Comparison of ENCODE assay signal across 8 cellular contexts in the genomic region with DNA sequence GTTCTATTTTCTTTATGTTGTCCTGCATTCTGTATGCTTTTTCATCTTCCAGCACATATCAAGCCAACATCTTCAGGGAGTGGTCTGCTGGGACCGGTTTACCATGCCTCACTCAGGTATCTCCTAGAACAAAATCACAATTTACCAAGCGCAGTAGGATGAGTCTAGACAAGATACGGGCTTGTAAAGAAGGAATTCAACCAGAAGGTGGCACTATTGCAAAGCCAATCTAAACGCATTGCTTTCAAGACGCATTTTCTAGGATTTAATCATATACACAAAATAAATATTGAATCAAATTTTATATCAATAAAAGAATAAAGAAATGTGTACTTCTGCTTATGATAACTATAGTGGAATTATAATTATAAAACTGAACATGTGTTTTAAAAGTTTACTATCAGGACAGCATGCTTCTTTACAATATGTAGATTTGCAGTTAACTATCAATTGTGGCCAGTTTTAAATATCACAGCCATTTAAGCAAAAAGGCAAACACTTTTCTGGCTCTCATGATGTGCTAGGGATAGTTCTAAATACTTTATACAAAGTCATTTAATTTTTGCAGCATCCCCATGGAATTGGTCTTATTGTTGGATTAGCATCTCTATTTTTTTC. TPM values are rescaled to one million over a fixed set of nuclear protein-coding genes. Genes with fewer than 3 reads are reported as not detected.
DNase-seq lines count a peak whose midpoint lies in the region; ATAC-seq lines count a peak whose summit lies in the region.

No MANE protein-coding gene starts in this region.

- no peaks in the 10 kb centered on the region for H3K9me3 Mint-ChIP-seq in stimulated activated naive B cell treated with anti-CD40 and anti-IgM and Interleukin-4, amounts not matched to agents 10 μg/mL and 1 μg/mL and 100 μg/mL, for 72 hours

- peaks cover 4 to 15% of the 10 kb centered on the region in 2 donors for H3K27me3 Mint-ChIP-seq in stimulated activated naive B cell treated with anti-CD40 and anti-IgM and Interleukin-4, amounts not matched to agents 10 μg/mL and 1 μg/mL and 100 μg/mL, for 72 hours

- H3K4me3 Mint-ChIP-seq in stimulated activated naive B cell treated with anti-CD40 and anti-IgM and Interleukin-4, amounts not matched to agents 10 μg/mL and 1 μg/mL and 100 μg/mL, for 72 hours: no peak overlapping the region

- no peak overlapping the region for H3K27ac Mint-ChIP-seq in stimulated activated naive B cell treated with anti-CD40 and anti-IgM and Interleukin-4, amounts not matched to agents 10 μg/mL and 1 μg/mL and 100 μg/mL, for 72 hours

- H3K4me1 Mint-ChIP-seq in stimulated activated naive B cell treated with anti-CD40 and anti-IgM and Interleukin-4, amounts not matched to agents 10 μg/mL and 1 μg/mL and 100 μg/mL, for 72 hours: peaks cover 10 to 12% of the 10 kb centered on the region in 2 donors

- peak; percentile 52 for ATAC-seq in GM21367 (IDR thresholded peaks at IDR 0.05; ENCODE audit: unreplicated experiment)
- peak; percentile 64 to 69 for ATAC-seq in stimulated activated naive B cell treated with anti-CD40 and anti-IgM and Interleukin-4, amounts not matched to agents 10 μg/mL and 1 μg/mL and 100 μg/mL, for 72 hours (replicated peaks)

- DNase-seq in SIG-M5 treated with dmso at 0.1 percent for 504 hours (lab: John Stamatoyannopoulos, UW; ENCODE audit: unreplicated experiment) (peak; percentile 65), SIG-M5 (lab: John Stamatoyannopoulos, UW) (no peak), HT-29 (ENCODE audit: low spot score) (peak; percentile 86), NOMO-1 treated with dmso at 0.1 percent for 144 hours (lab: John Stamatoyannopoulos, UW; ENCODE audit: unreplicated experiment) (peak; percentile 33), brain pericyte (ENCODE audit: low read depth, low spot score) (peak; percentile 22), iris pigment epithelial cell (ENCODE audit: low read depth) (peak; percentile 73)
- DNase-seq in stimulated activated naive B cell treated with anti-CD40 and anti-IgM and Interleukin-4, amounts not matched to agents 10 μg/mL and 1 μg/mL and 100 μg/mL, for 72 hours: peak; percentile 12

- no peaks in the 10 kb centered on the region for H3K36me3 Mint-ChIP-seq in stimulated activated naive B cell treated with anti-CD40 and anti-IgM and Interleukin-4, amounts not matched to agents 10 μg/mL and 1 μg/mL and 100 μg/mL, for 72 hours

RNA-seq across cellular contexts. Expression of a gene that starts 16.1 kb away (rescaled TPM):
- total RNA-seq in HT-29 (2014; rRNA removed; shearing (Covaris generic)): 19.5 and 23.5 TPM in 2 replicates
